ENCODE assay signal across 14 cellular contexts in the genomic region with DNA sequence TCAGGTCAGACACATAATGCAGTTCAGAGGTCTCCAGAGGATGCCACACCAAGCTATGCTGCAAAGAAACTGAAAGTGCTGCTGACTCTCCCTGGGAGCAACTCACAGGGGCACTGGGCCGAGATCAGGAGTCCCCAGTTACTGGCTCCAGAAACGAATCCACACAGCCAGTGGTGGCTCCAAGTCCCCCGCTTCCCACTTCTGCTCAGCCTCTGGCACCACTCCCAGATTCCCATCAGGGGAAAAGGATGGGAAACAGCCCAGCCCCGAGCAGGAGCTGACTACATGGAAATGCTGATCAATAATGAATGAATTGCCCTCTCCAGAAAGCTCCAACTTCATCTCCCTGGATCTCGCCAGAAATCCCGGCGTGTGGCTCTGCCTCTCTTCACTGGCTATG.
"Had no signal": no experiment of that assay in that cellular context is flagged by ENCODE, and none has a peak within 500 bp of the region (broad histone marks: within the 10 kb centered on the region; RNA-seq: fewer than 3 reads in every experiment).

No MANE protein-coding gene starts in this region.

- H3K9me3 ChIP-seq: adrenal gland, colonic mucosa, prostate gland, right lobe of liver, tibial artery had no signal

- DNase-seq: activated CD4-positive, alpha-beta T cell treated with anti-CD3 and anti-CD28 coated beads, Interleukin-2, amount 50 U/mL, for 48 hours; activated naive CD4-positive, alpha-beta T cell treated with anti-CD3 and anti-CD28 coated beads, Interleukin-2, amount 50 U/mL, for 16 hours; colonic mucosa; effector CD4-positive, alpha-beta T cell; kidney glomerular epithelial cell; midbrain; naive B cell; tibial artery had no signal

- H3K27ac ChIP-seq: adrenal gland, colonic mucosa, hepatocyte, prostate gland, right lobe of liver, tibial artery had no signal

- H3K36me3 ChIP-seq: adrenal gland, colonic mucosa, prostate gland, right lobe of liver, tibial artery had no signal

- H3K27me3 ChIP-seq: adrenal gland, colonic mucosa, hepatocyte, right lobe of liver had no signal

- ATAC-seq: activated CD4-positive, CD25-positive, alpha-beta regulatory T cell treated with anti-CD3 and anti-CD28 coated beads, Interleukin-2, amount 50 U/mL, for 24 hours; right lobe of liver; stimulated activated effector memory CD8-positive, alpha-beta T cell treated with anti-CD3 and anti-CD28 coated beads, Interleukin-12 subunit alpha, Interleukin-12 subunit beta, amount 100 ng/mL, for 72 hours had no signal

- H2AFZ ChIP-seq: hepatocyte had no signal

- H3K4me3 ChIP-seq: adrenal gland, colonic mucosa, hepatocyte, prostate gland, right lobe of liver, tibial artery had no signal

- H3K79me2 ChIP-seq: hepatocyte had no signal

- H3K4me1 ChIP-seq: adrenal gland, colonic mucosa, prostate gland, right lobe of liver, tibial artery had no signal

- H3K4me2 ChIP-seq: hepatocyte had no signal
